ENCODE assay signal across 1 cellular context in genomic region chr13:93224545-93224944, GRCh38.
TF ChIP-seq lines count a peak whose summit lies in the region.

No MANE protein-coding gene starts in this region.

TF ChIP-seq in WTC11, 78 proteins besides CTCF, POLR2A, EP300 and RAD21 (continued from another document):
- TF ChIP-seq AR (CRISPR knock-in tag; IDR thresholded peaks at IDR 0.05), result no peak
- no peak for TF ChIP-seq FOXJ3 (CRISPR knock-in tag; IDR thresholded peaks at IDR 0.05; ENCODE audit: borderline replicate concordance)
- peak; percentile 57; the same call in 1 of the 2 replicates for TF ChIP-seq ZBTB43 (CRISPR knock-in tag; IDR thresholded peaks at IDR 0.05)
- TF ChIP-seq OVOL2 (CRISPR knock-in tag; IDR thresholded peaks at IDR 0.05; ENCODE audit: borderline replicate concordance), result no peak
- TF ChIP-seq CDX4 (CRISPR knock-in tag; IDR thresholded peaks at IDR 0.05; ENCODE audit: borderline replicate concordance), result no peak
- 0 out of 2 replicates have a peak, but pooled peaks have one; percentile 20 for TF ChIP-seq TEAD4 (CRISPR knock-in tag; IDR thresholded peaks at IDR 0.05)
